ENCODE assay signal across 8 cellular contexts in genomic region chr14:94136575-94137331, GRCh38. TPM values are rescaled to one million over a fixed set of nuclear protein-coding genes. Genes with fewer than 3 reads are reported as not detected.
DNase-seq lines count a peak whose midpoint lies in the region; ATAC-seq and TF ChIP-seq lines count a peak whose summit lies in the region.

No MANE protein-coding gene starts in this region.

- H3K4me1 ChIP-seq in lower lobe of right lung, result peaks cover 7% of the 10 kb centered on the region

- peak; percentile 63 for ATAC-seq in GM18520 (IDR thresholded peaks at IDR 0.05; ENCODE audit: unreplicated experiment)
- peak; percentile 63 for ATAC-seq in HG03196 (IDR thresholded peaks at IDR 0.05; ENCODE audit: unreplicated experiment)
- ATAC-seq in lower lobe of right lung, result peak; percentile 91 to 92

- peaks cover 26% of the 10 kb centered on the region for H3K27me3 Mint-ChIP-seq in activated CD4-positive, alpha-beta T cell treated with anti-CD3 and anti-CD28 coated beads, Interleukin-2, amount 10 ng/mL, durations not matched to agents 7 days and 5 days

- H3K27ac ChIP-seq in lower lobe of right lung, result no peak overlapping the region

- H3K4me1 Mint-ChIP-seq in activated CD4-positive, alpha-beta T cell treated with anti-CD3 and anti-CD28 coated beads, Interleukin-2, amount 10 ng/mL, durations not matched to agents 7 days and 5 days, result peaks cover 10% of the 10 kb centered on the region

- POLR2A ChIA-PET in activated CD4-positive, alpha-beta T cell treated with anti-CD3 and anti-CD28 coated beads, Interleukin-2, amount 10 ng/mL, durations not matched to agents 7 days and 5 days (lab: Charles Lee), result interaction anchor here (0.6 to 1.1 kb wide), 3 partner anchors 10 to 111 kb away, joined by 3 read pairs; partner anchors contain the start of gene OTUB2

- no peak overlapping the region for H3K4me3 Mint-ChIP-seq in activated CD4-positive, alpha-beta T cell treated with anti-CD3 and anti-CD28 coated beads, Interleukin-2, amount 10 ng/mL, durations not matched to agents 7 days and 5 days

- no peaks in the 10 kb centered on the region for H3K36me3 Mint-ChIP-seq in activated CD4-positive, alpha-beta T cell treated with anti-CD3 and anti-CD28 coated beads, Interleukin-2, amount 10 ng/mL, durations not matched to agents 7 days and 5 days (ENCODE audit: low read depth)

- no peaks in the 10 kb centered on the region for H3K9me3 ChIP-seq in lower lobe of right lung

- no peak overlapping the region for H3K27ac Mint-ChIP-seq in activated CD4-positive, alpha-beta T cell treated with anti-CD3 and anti-CD28 coated beads, Interleukin-2, amount 10 ng/mL, durations not matched to agents 7 days and 5 days

- H3K4me3 ChIP-seq in lower lobe of right lung, result no peak overlapping the region

- CTCF ChIA-PET in activated CD4-positive, alpha-beta T cell treated with anti-CD3 and anti-CD28 coated beads, Interleukin-2, amount 10 ng/mL, durations not matched to agents 7 days and 5 days (lab: Charles Lee), result interaction anchor here (0.5 to 2.1 kb wide), 35 partner anchors 8 to 1024 kb away, joined by 3 to 23 read pairs (median 4); partner anchors contain the start of genes DDX24, IFI27, IFI27L1 and OTUB2

- H3K27me3 ChIP-seq in lower lobe of right lung (ENCODE audit: low read depth), result no peaks in the 10 kb centered on the region

- H3K36me3 ChIP-seq in lower lobe of right lung, result no peaks in the 10 kb centered on the region

- H3K9me3 Mint-ChIP-seq in activated CD4-positive, alpha-beta T cell treated with anti-CD3 and anti-CD28 coated beads, Interleukin-2, amount 10 ng/mL, durations not matched to agents 7 days and 5 days, result peaks cover 10% of the 10 kb centered on the region

- TF ChIP-seq CTCF in lower lobe of right lung (IDR thresholded peaks at IDR 0.05), result peak; percentile 98

- intact Hi-C loops in lower lobe of right lung (cut with DNase I), result no loop called here

- DNase-seq in AG08395 (ENCODE audit: low spot score) (peak; percentile 80), NCI-H526 treated with DMSO at 0.1 percent for 48 hours (lab: John Stamatoyannopoulos, UW) (peak; percentile 73), dermis blood vessel endothelial cell (peak; percentile 90), lower lobe of right lung (peak; percentile 92)
- DNase-seq in activated CD4-positive, alpha-beta T cell treated with anti-CD3 and anti-CD28 coated beads, Interleukin-2, amount 10 ng/mL, durations not matched to agents 7 days and 5 days, result peak; percentile 88
- DNase-seq in stimulated activated CD8-positive, alpha-beta memory T cell treated with anti-CD3 and anti-CD28 coated beads, Interleukin-12 subunit alpha, Interleukin-12 subunit beta, amount 100 ng/mL, for 24 hours (ENCODE audit: extremely low read depth), result peak; percentile 62

RNA-seq across cellular contexts. Expression of gene IFI27L2, which starts 7.3 kb away (rescaled TPM):
- 10 to 100 TPM; 76.0 to 91.3 TPM for total RNA-seq in activated CD4-positive, alpha-beta T cell treated with anti-CD3 and anti-CD28 coated beads, Interleukin-2, amount 10 ng/mL, durations not matched to agents 7 days and 5 days
- 4.0 and 10.2 TPM in 2 replicates for total RNA-seq in dermis blood vessel endothelial cell
- total RNA-seq in lower lobe of right lung, result 49.7 TPM

RNA-seq across cellular contexts. Expression of gene IFI27, which starts 26.2 kb away (rescaled TPM):
- 100 to 1,000 TPM; 158 to 193 TPM for total RNA-seq in activated CD4-positive, alpha-beta T cell treated with anti-CD3 and anti-CD28 coated beads, Interleukin-2, amount 10 ng/mL, durations not matched to agents 7 days and 5 days
- total RNA-seq in dermis blood vessel endothelial cell (75.5 and 375 TPM in 2 replicates), lower lobe of right lung (340 TPM)

RNA-seq across cellular contexts. Expression of gene PPP4R4, which starts 37.4 kb away (rescaled TPM):
- 1 to 10 TPM; 3.0 to 3.7 TPM for total RNA-seq in activated CD4-positive, alpha-beta T cell treated with anti-CD3 and anti-CD28 coated beads, Interleukin-2, amount 10 ng/mL, durations not matched to agents 7 days and 5 days
- total RNA-seq in dermis blood vessel endothelial cell (not detected in 2 replicates), lower lobe of right lung (5.9 TPM)

RNA-seq across cellular contexts. Expression of gene IFI27L1, which starts 55.6 kb away (rescaled TPM):
- total RNA-seq in activated CD4-positive, alpha-beta T cell treated with anti-CD3 and anti-CD28 coated beads, Interleukin-2, amount 10 ng/mL, durations not matched to agents 7 days and 5 days, result 10 to 100 TPM; 31.6 to 42.1 TPM
- 7.3 and 14.0 TPM in 2 replicates for total RNA-seq in dermis blood vessel endothelial cell
- total RNA-seq in lower lobe of right lung, result 10.9 TPM

RNA-seq across cellular contexts. Expression of gene DDX24, which starts 55.8 kb away (rescaled TPM):
- 100 to 1,000 TPM; 187 to 211 TPM for total RNA-seq in activated CD4-positive, alpha-beta T cell treated with anti-CD3 and anti-CD28 coated beads, Interleukin-2, amount 10 ng/mL, durations not matched to agents 7 days and 5 days
- 108 and 135 TPM in 2 replicates for total RNA-seq in dermis blood vessel endothelial cell
- 163 TPM for total RNA-seq in lower lobe of right lung
